Comparison of ENCODE assay signal across 18 cellular contexts in genomic region chr11:94788396-94788795, GRCh38. TPM values are rescaled to one million over a fixed set of nuclear protein-coding genes. Genes with fewer than 3 reads are reported as not detected.
DNase-seq lines count a peak whose midpoint lies in the region; ATAC-seq and TF ChIP-seq lines count a peak whose summit lies in the region.
"Had no signal": no experiment of that assay in that cellular context is flagged by ENCODE, and none has a peak within 500 bp of the region (broad histone marks: within the 10 kb centered on the region; RNA-seq: fewer than 3 reads in every experiment).

No MANE protein-coding gene starts in this region.

- H3K4me3 Mint-ChIP-seq in mesothelial cell of epicardium, result no peak overlapping the region
- H3K4me3 Mint-ChIP-seq: activated CD8-positive, alpha-beta memory T cell treated with anti-CD3 and anti-CD28 coated beads, Interleukin-2, amount 10 ng/mL, durations not matched to agents 7 days and 5 days; GM23338; T-helper 17 cell had no signal

- TF ChIP-seq EP300 in transverse colon (IDR thresholded peaks at IDR 0.05; ENCODE audit: low read depth), result no peak

- H3K27ac ChIP-seq in mammary epithelial cell (ENCODE audit: insufficient read depth, low read depth, low read length), result peak overlapping the region; percentile 85
- peak overlapping the region in 3 of 4 donors; percentile 44 to 56 (median 51) for H3K27ac ChIP-seq in transverse colon
- no peak overlapping the region for H3K27ac ChIP-seq in substantia nigra (ENCODE audit: low read depth, low read length, poor library complexity, severe bottlenecking)
- H3K27ac ChIP-seq: BLaER1 treated with 17β-estradiol and CSF1 and Interleukin-3, amounts not matched to agents 10 nM and 100 nM; pancreas had no signal

- H3K4me1 ChIP-seq in mammary epithelial cell (ENCODE audit: insufficient read depth, low read length) (peaks cover 67% of the 10 kb centered on the region), transverse colon (peaks cover 23 to 59% (median 29%) of the 10 kb centered on the region in 4 donors)

- H3K36me3 ChIP-seq in mammary epithelial cell (ENCODE audit: insufficient read depth, low read length) (no peaks in the 10 kb centered on the region), transverse colon (no peaks in the 10 kb centered on the region)
- H3K36me3 ChIP-seq: pancreas had no signal

- CTCF ChIA-PET in mammary epithelial cell (lab: Charles Lee; ENCODE audit: low non-redundant PET), result no interaction called here

- in situ Hi-C loops in mammary epithelial cell (cut with MboI; ENCODE audit: low sequenced_read_pairs in 2 of 2) (no loop called here), transverse colon (cut with MboI; ENCODE audit: low pct_ligation_motif_present in 1 of 4, low pct_unique_long_range_greater_than_20kb in 1 of 4, low sequenced_read_pairs in 3 of 4) (no loop called here)

- DNase-seq in LHCN-M2 (ENCODE audit: low read depth), result peak; percentile 38
- peak; percentile 27 for DNase-seq in mammary epithelial cell
- DNase-seq in mesothelial cell of epicardium (ENCODE audit: low spot score in 2 of 2, unreplicated experiment in 2 of 2), result no peak
- DNase-seq in transverse colon, result no peak
- DNase-seq in substantia nigra (lab: John Stamatoyannopoulos, UW), result no peak
- DNase-seq in activated CD4-positive, alpha-beta T cell treated with anti-CD3 and anti-CD28 coated beads, Interleukin-2, amount 50 U/mL, for 1 hour, result no peak
- DNase-seq: activated CD4-positive, CD25-positive, alpha-beta regulatory T cell; activated CD8-positive, alpha-beta memory T cell treated with anti-CD3 and anti-CD28 coated beads, Interleukin-2, amount 10 ng/mL, durations not matched to agents 7 days and 5 days; activated effector memory CD4-positive, alpha-beta T cell treated with anti-CD3 and anti-CD28 coated beads, Interleukin-2, amount 50 U/mL, for 16 hours; central memory CD4-positive, alpha-beta T cell; effector CD8-positive, alpha-beta T cell; NCI-H1930; Right ventricle myocardium superior; T-helper 17 cell had no signal

- H3K27me3 Mint-ChIP-seq in mesothelial cell of epicardium (ENCODE audit: low read depth), result no peaks in the 10 kb centered on the region

- H3K27ac Mint-ChIP-seq in mesothelial cell of epicardium, result peak overlapping the region; percentile 0
- H3K27ac Mint-ChIP-seq: activated CD8-positive, alpha-beta memory T cell treated with anti-CD3 and anti-CD28 coated beads, Interleukin-2, amount 10 ng/mL, durations not matched to agents 7 days and 5 days; GM23338; T-helper 17 cell had no signal

- H3K9ac ChIP-seq in mammary epithelial cell (ENCODE audit: insufficient read depth, low read length), result no peak overlapping the region
- H3K9ac ChIP-seq: BLaER1 treated with 17β-estradiol and CSF1 and Interleukin-3, amounts not matched to agents 10 nM and 100 nM had no signal

- no peaks in the 10 kb centered on the region for H3K27me3 ChIP-seq in mammary epithelial cell (ENCODE audit: insufficient read depth, low read length)
- peaks cover 9% of the 10 kb centered on the region for H3K27me3 ChIP-seq in transverse colon
- H3K27me3 ChIP-seq: BLaER1 treated with 17β-estradiol and CSF1 and Interleukin-3, amounts not matched to agents 10 nM and 100 nM; pancreas had no signal

- peaks cover 19% of the 10 kb centered on the region for H4K20me1 ChIP-seq in mammary epithelial cell (ENCODE audit: insufficient read depth, low read length)

- ATAC-seq in HG03432 (IDR thresholded peaks at IDR 0.05; ENCODE audit: unreplicated experiment), result no peak
- ATAC-seq: activated CD8-positive, alpha-beta memory T cell treated with anti-CD3 and anti-CD28 coated beads, Interleukin-2, amount 10 ng/mL, durations not matched to agents 7 days and 5 days; GM23338; T-helper 17 cell had no signal

- H3K79me2 ChIP-seq in mammary epithelial cell (ENCODE audit: insufficient read depth, low read length), result peaks cover 96% of the 10 kb centered on the region

- no peaks in the 10 kb centered on the region for H3K9me3 Mint-ChIP-seq in mesothelial cell of epicardium
- H3K9me3 Mint-ChIP-seq: GM23338 had no signal

- H2AFZ ChIP-seq in mammary epithelial cell (ENCODE audit: low read depth, low read length), result no peak overlapping the region
- H2AFZ ChIP-seq: GM23338 had no signal

- H3K4me3 ChIP-seq in mammary epithelial cell (replicated peaks in 1 of 3; ENCODE audit: insufficient read depth in 1 of 3, low read depth in 2 of 3, low read length in 3 of 3) (no peak overlapping the region), transverse colon (no peak overlapping the region)
- H3K4me3 ChIP-seq: BLaER1 treated with 17β-estradiol and CSF1 and Interleukin-3, amounts not matched to agents 10 nM and 100 nM; GM23338; pancreas had no signal

- no peaks in the 10 kb centered on the region for H3K9me3 ChIP-seq in mammary epithelial cell (replicated peaks; ENCODE audit: insufficient read depth, low read length)
- no peaks in the 10 kb centered on the region for H3K9me3 ChIP-seq in transverse colon
- H3K9me3 ChIP-seq: pancreas had no signal

- TF ChIP-seq POLR2A in transverse colon (IDR thresholded peaks at IDR 0.05), result no peak

- BruUV-seq in mammary epithelial cell (replicated peaks; lab: Mats Ljungman, UMichigan), result no TSS peak

- WGBS in mammary epithelial cell (ENCODE audit: low coverage, missing lambda C conversion rate), result 54% methylated on average over 5 of the region's 5 CpGs
- 45 to 56% methylated on average over 3 to 5 of the region's 5 CpGs for WGBS in transverse colon (ENCODE audit: low coverage in 1 of 2), 2 donors

- peaks cover 50% of the 10 kb centered on the region for H3K4me1 Mint-ChIP-seq in mesothelial cell of epicardium
- H3K4me1 Mint-ChIP-seq: activated CD8-positive, alpha-beta memory T cell treated with anti-CD3 and anti-CD28 coated beads, Interleukin-2, amount 10 ng/mL, durations not matched to agents 7 days and 5 days; T-helper 17 cell had no signal

- intact Hi-C loops in mammary epithelial cell (cut with micrococcal nuclease), result no loop called here
- intact Hi-C loops in transverse colon (cut with DNase I; ENCODE audit: low total_unique reads), result no loop called here

- H3K36me3 Mint-ChIP-seq in mesothelial cell of epicardium, result no peaks in the 10 kb centered on the region
- H3K36me3 Mint-ChIP-seq: activated CD8-positive, alpha-beta memory T cell treated with anti-CD3 and anti-CD28 coated beads, Interleukin-2, amount 10 ng/mL, durations not matched to agents 7 days and 5 days had no signal

- no peak for TF ChIP-seq CTCF in mammary epithelial cell (conservative IDR thresholded peaks at IDR 0.05 in 1 of 2, IDR thresholded peaks at IDR 0.05 in 1 of 2; ENCODE audit: extremely low read depth in 1 of 2, insufficient read depth in 1 of 2, low read depth in 1 of 2, low read length in 2 of 2)
- no peak for TF ChIP-seq CTCF in mesothelial cell of epicardium (IDR thresholded peaks at IDR 0.05; ENCODE audit: unreplicated experiment)
- TF ChIP-seq CTCF in transverse colon (IDR thresholded peaks at IDR 0.05), result no peak

- peak overlapping the region; percentile 32 for H3K4me2 ChIP-seq in mammary epithelial cell (ENCODE audit: insufficient read depth, low read depth, low read length)
- H3K4me2 ChIP-seq: BLaER1 treated with 17β-estradiol and CSF1 and Interleukin-3, amounts not matched to agents 10 nM and 100 nM; GM23338 had no signal

- dilution Hi-C loops in mammary epithelial cell (cut with HindIII; ENCODE audit: low sequenced_read_pairs), result loop anchor here (5.0 kb wide), 1 partner anchor 41 kb away; no protein-coding TSS in a partner anchor

RNA-seq across cellular contexts. Expression of gene AMOTL1, which starts 20.2 kb away (rescaled TPM):
- total RNA-seq in LHCN-M2 (2014; rRNA removed) (30.2 and 39.8 TPM in 2 replicates), mammary epithelial cell (100 to 1,000 TPM; 181 to 201 TPM), mesothelial cell of epicardium (77.0 to 78.5 TPM (median 77.8 TPM) in 3 replicates), transverse colon (10 to 100 TPM; 14.3 to 23.9 (median 16.8) TPM)
- polyA plus RNA-seq in LHCN-M2 (2012), result 16.7 TPM
- 87.4 TPM for polyA plus RNA-seq in mammary epithelial cell
- polyA minus RNA-seq in mammary epithelial cell, result 304 TPM

Comparison
In these comparisons a context has a peak if more than half of its experiments do, and no peak if none do; other contexts are left out.
1. DNase-seq: peak in LHCN-M2 (single experiment) and mammary epithelial cell (single experiment); none in mesothelial cell of epicardium (0 of 2), transverse colon (single experiment), substantia nigra (0 of 49) and activated CD4-positive, alpha-beta T cell treated with anti-CD3 and anti-CD28 coated beads, Interleukin-2, amount 50 U/mL, for 1 hour (single experiment).